Comparison of ENCODE assay signal across 1 cellular context in genomic region chrX:23656684-23657083, GRCh38.
TF ChIP-seq lines count a peak whose summit lies in the region.

No MANE protein-coding gene starts in this region.

TF ChIP-seq in IMR-90, 13 proteins besides CTCF, POLR2A, EP300 and RAD21:
- TF ChIP-seq ELK1 (IDR thresholded peaks at IDR 0.05; ENCODE audit: borderline replicate concordance, low read depth, low read length) (no peak), FOS (IDR thresholded peaks at IDR 0.05; ENCODE audit: low read depth, low read length) (no peak), MXI1 (IDR thresholded peaks at IDR 0.05; ENCODE audit: borderline replicate concordance, low read depth, low read length) (no peak), RFX5 (IDR thresholded peaks at IDR 0.05; ENCODE audit: low read depth, low read length) (no peak), RCOR1 (IDR thresholded peaks at IDR 0.05; ENCODE audit: insufficient replicate concordance, low read length) (no peak), MAZ (IDR thresholded peaks at IDR 0.05; ENCODE audit: borderline replicate concordance, low read depth, low read length) (no peak), MAFK (IDR thresholded peaks at IDR 0.05; ENCODE audit: low read depth, low read length) (no peak), NFE2L2 (IDR thresholded peaks at IDR 0.05; ENCODE audit: low read depth, low read length) (no peak), CEBPB (IDR thresholded peaks at IDR 0.05; ENCODE audit: low read depth, low read length) (no peak), BHLHE40 (IDR thresholded peaks at IDR 0.05; ENCODE audit: low read depth, low read length) (no peak), CHD1 (IDR thresholded peaks at IDR 0.05; ENCODE audit: low read depth, low read length) (no peak), USF2 (IDR thresholded peaks at IDR 0.05; ENCODE audit: low read depth, low read length) (no peak), SMC3 (IDR thresholded peaks at IDR 0.05; ENCODE audit: low read depth, low read length) (no peak)
TF ChIP-seq in IMR-90: peak in this region for 0.
